Comparison of ENCODE assay signal across 8 cellular contexts in genomic region chr4:77863341-77863740, GRCh38. TPM values are rescaled to one million over a fixed set of nuclear protein-coding genes. Genes with fewer than 3 reads are reported as not detected.
A peak's percentile ranks its signal among the peaks of the same experiment; 100 is the strongest.
DNase-seq lines count a peak whose midpoint lies in the region; ATAC-seq and TF ChIP-seq lines count a peak whose summit lies in the region.
"Not testable (repeated sequence)": the region's sequence is repeated elsewhere in the genome, so short reads cannot be mapped to it uniquely, and the experiment has no call there.

No MANE protein-coding gene starts in this region.

- peak overlapping the region; percentile 97 for H2AFZ ChIP-seq in parathyroid adenoma

- intact Hi-C loops in left lung (cut with DNase I): not testable (repeated sequence)

- not testable (repeated sequence) for H3F3A ChIP-seq in DOHH2 (ENCODE audit: control insufficient read depth, insufficient read depth)

- not testable (repeated sequence) for TF ChIP-seq CTCF in DOHH2 (IDR thresholded peaks at IDR 0.05; ENCODE audit: low read depth, low read length, poor library complexity, severe bottlenecking); left lung (IDR thresholded peaks at IDR 0.05); parathyroid adenoma (IDR thresholded peaks at IDR 0.05); tibial nerve (IDR thresholded peaks at IDR 0.05)

- H3K4me3 ChIP-seq in DOHH2 (ENCODE audit: low read length) (peak overlapping the region; percentile 86), left lung (peak overlapping the region; percentile 61 to 76), parathyroid adenoma (ENCODE audit: low read depth, low read length) (peak overlapping the region; percentile 79), tibial nerve (peak overlapping the region; percentile 51 to 81 (median 60))

- not testable (repeated sequence) for TF ChIP-seq EP300 in tibial nerve (IDR thresholded peaks at IDR 0.05)

- peaks cover 53% of the 10 kb centered on the region for H3K79me2 ChIP-seq in DOHH2 (ENCODE audit: control insufficient read depth, low read length)
- H3K79me2 ChIP-seq in parathyroid adenoma: not testable (repeated sequence)

- H3K4me3 Mint-ChIP-seq in T-helper 1 cell treated with Interleukin-12 subunit alpha and Interleukin-12 subunit beta and Interleukin-4 antibody, amounts not matched to agents 30 μg/mL and 1 μg/mL, for 36 hours: peak overlapping the region; percentile 96
- peak overlapping the region; percentile 95 for H3K4me3 Mint-ChIP-seq in activated naive CD8-positive, alpha-beta T cell treated with anti-CD3 and anti-CD28 coated beads, Interleukin-2, amount 50 U/mL, for 24 hours

- not testable (repeated sequence) for ATAC-seq in activated naive CD8-positive, alpha-beta T cell treated with anti-CD3 and anti-CD28 coated beads, Interleukin-2, amount 50 U/mL, for 24 hours; left lung

- not testable (repeated sequence) for DNase-seq in activated naive CD8-positive, alpha-beta T cell treated with anti-CD3 and anti-CD28 coated beads, Interleukin-2, amount 50 U/mL, for 24 hours; epithelial cell of prostate (ENCODE audit: low read depth, low spot score); left lung; tibial nerve (ENCODE audit: low spot score in 2 of 2)

- H3K9ac ChIP-seq in parathyroid adenoma: not testable (repeated sequence)

- peak overlapping the region; percentile 79 for H3K4me2 ChIP-seq in DOHH2 (ENCODE audit: low read length)
- peak overlapping the region; percentile 61 for H3K4me2 ChIP-seq in parathyroid adenoma (ENCODE audit: low read length)

- not testable (repeated sequence) for H4K20me1 ChIP-seq in DOHH2 (ENCODE audit: control insufficient read depth, insufficient read depth, low read depth, low read length)

- not testable (repeated sequence) for H3K27me3 Mint-ChIP-seq in T-helper 1 cell treated with Interleukin-12 subunit alpha and Interleukin-12 subunit beta and Interleukin-4 antibody, amounts not matched to agents 30 μg/mL and 1 μg/mL, for 36 hours (ENCODE audit: low read depth); activated naive CD8-positive, alpha-beta T cell treated with anti-CD3 and anti-CD28 coated beads, Interleukin-2, amount 50 U/mL, for 24 hours

- H3K4me1 ChIP-seq in DOHH2 (ENCODE audit: control insufficient read depth, low read length) (peaks cover 24% of the 10 kb centered on the region), left lung (peaks cover 7 to 19% of the 10 kb centered on the region in 2 donors), tibial nerve (peaks cover 0 to 22% (median 9%) of the 10 kb centered on the region in 4 donors)
- not testable (repeated sequence) for H3K4me1 ChIP-seq in parathyroid adenoma

- H3K9me3 Mint-ChIP-seq in T-helper 1 cell treated with Interleukin-12 subunit alpha and Interleukin-12 subunit beta and Interleukin-4 antibody, amounts not matched to agents 30 μg/mL and 1 μg/mL, for 36 hours; activated naive CD8-positive, alpha-beta T cell treated with anti-CD3 and anti-CD28 coated beads, Interleukin-2, amount 50 U/mL, for 24 hours: not testable (repeated sequence)

- H3K4me1 Mint-ChIP-seq in T-helper 1 cell treated with Interleukin-12 subunit alpha and Interleukin-12 subunit beta and Interleukin-4 antibody, amounts not matched to agents 30 μg/mL and 1 μg/mL, for 36 hours (ENCODE audit: low read depth): peaks cover 37% of the 10 kb centered on the region
- peaks cover 65% of the 10 kb centered on the region for H3K4me1 Mint-ChIP-seq in activated naive CD8-positive, alpha-beta T cell treated with anti-CD3 and anti-CD28 coated beads, Interleukin-2, amount 50 U/mL, for 24 hours

- 41 to 44% methylated on average over 14 of the region's 14 CpGs for WGBS in tibial nerve, 2 donors

- H3K9me3 ChIP-seq in DOHH2 (ENCODE audit: control insufficient read depth, insufficient read depth, low read length); KOPT-K1 (ENCODE audit: insufficient read depth, low read length, poor library complexity, severe bottlenecking); left lung; parathyroid adenoma (ENCODE audit: control insufficient read depth, low read length); tibial nerve: not testable (repeated sequence)

- H3K36me3 ChIP-seq in DOHH2 (ENCODE audit: control insufficient read depth, low read length): peaks cover 19% of the 10 kb centered on the region
- peaks cover 22% of the 10 kb centered on the region for H3K36me3 ChIP-seq in KOPT-K1 (ENCODE audit: insufficient read depth, low read length)
- not testable (repeated sequence) for H3K36me3 ChIP-seq in left lung; parathyroid adenoma (ENCODE audit: control insufficient read depth, insufficient read depth, low read length); tibial nerve

- not testable (repeated sequence) for H3K36me3 Mint-ChIP-seq in T-helper 1 cell treated with Interleukin-12 subunit alpha and Interleukin-12 subunit beta and Interleukin-4 antibody, amounts not matched to agents 30 μg/mL and 1 μg/mL, for 36 hours (ENCODE audit: low read depth)
- peaks cover 30% of the 10 kb centered on the region for H3K36me3 Mint-ChIP-seq in activated naive CD8-positive, alpha-beta T cell treated with anti-CD3 and anti-CD28 coated beads, Interleukin-2, amount 50 U/mL, for 24 hours (ENCODE audit: low read depth)

- peak overlapping the region; percentile 87 for H3K27ac ChIP-seq in DOHH2 (ENCODE audit: low read depth, low read length)
- peak overlapping the region; percentile 89 for H3K27ac ChIP-seq in KOPT-K1 (ENCODE audit: low read depth, low read length, poor library complexity, severe bottlenecking)
- peak overlapping the region; percentile 92 for H3K27ac ChIP-seq in epithelial cell of prostate
- peak overlapping the region; percentile 99 to 100 for H3K27ac ChIP-seq in left lung
- not testable (repeated sequence) for H3K27ac ChIP-seq in parathyroid adenoma
- peak overlapping the region; percentile 87 to 99 (median 91) for H3K27ac ChIP-seq in tibial nerve

- not testable (repeated sequence) for H3K9me2 ChIP-seq in DOHH2 (replicated peaks; ENCODE audit: control insufficient read depth, low read length)

- TF ChIP-seq POLR2A in tibial nerve (IDR thresholded peaks at IDR 0.05): not testable (repeated sequence)

- H3K27ac Mint-ChIP-seq in T-helper 1 cell treated with Interleukin-12 subunit alpha and Interleukin-12 subunit beta and Interleukin-4 antibody, amounts not matched to agents 30 μg/mL and 1 μg/mL, for 36 hours: peak overlapping the region; percentile 98
- peak overlapping the region; percentile 100 for H3K27ac Mint-ChIP-seq in activated naive CD8-positive, alpha-beta T cell treated with anti-CD3 and anti-CD28 coated beads, Interleukin-2, amount 50 U/mL, for 24 hours

- not testable (repeated sequence) for H3K27me3 ChIP-seq in DOHH2 (ENCODE audit: control insufficient read depth, low read length); left lung; parathyroid adenoma (ENCODE audit: control insufficient read depth, insufficient read depth, low read length); tibial nerve

RNA-seq across cellular contexts. Expression of gene MRPL1, which starts 0.7 kb away (rescaled TPM):
- total RNA-seq in left lung: 10 to 100 TPM; 19.2 to 30.5 TPM
- 10 to 100 TPM; 21.0 to 32.3 (median 26.9) TPM for total RNA-seq in tibial nerve

RNA-seq across cellular contexts. Expression of gene CNOT6L, which starts 44.2 kb away (rescaled TPM):
- total RNA-seq in left lung (10 to 100 TPM; 35.9 to 43.5 TPM), tibial nerve (10 to 100 TPM; 15.3 to 32.1 (median 23.4) TPM)
